In genomic region chr17:2709173-2709661, GRCh38 we compare ENCODE assay signal across 1 cellular context.
TF ChIP-seq lines count a peak whose summit lies in the region.

No MANE protein-coding gene starts in this region.

TF ChIP-seq in GM23338, 12 proteins besides CTCF, POLR2A, EP300 and RAD21 (continued from another document):
- no peak for TF ChIP-seq ZNF462 (CRISPR knock-in tag; IDR thresholded peaks at IDR 0.05)
